ENCODE assay signal across 8 cellular contexts in the genomic region with DNA sequence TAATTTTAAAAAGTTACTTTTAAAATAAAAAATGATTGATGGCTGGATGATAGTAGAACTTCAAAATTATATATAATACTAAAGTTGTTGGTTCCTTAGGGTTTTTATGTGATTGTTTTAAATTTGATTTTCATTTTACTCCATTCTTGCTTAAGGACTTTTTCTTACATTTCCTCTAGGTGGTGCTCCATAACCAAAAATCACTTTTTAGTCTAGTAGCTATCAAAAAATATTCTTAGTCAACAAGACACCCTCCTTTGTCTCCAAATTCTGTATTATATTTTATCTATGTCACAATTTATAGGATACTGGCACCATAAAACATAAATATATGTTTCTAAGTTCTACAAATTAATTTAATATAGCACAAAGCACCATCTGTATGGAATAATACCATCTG.
DNase-seq lines count a peak whose midpoint lies in the region; ATAC-seq and TF ChIP-seq lines count a peak whose summit lies in the region.

No MANE protein-coding gene starts in this region.

- intact Hi-C loops in esophagus squamous epithelium (cut with DNase I): no loop called here
- intact Hi-C loops in mucosa of descending colon (cut with DNase I, micrococcal nuclease): no loop called here

- no peak overlapping the region for H3K9ac ChIP-seq in smooth muscle cell (ENCODE audit: low read depth)

- H3K27me3 ChIP-seq in esophagus squamous epithelium (no peaks in the 10 kb centered on the region), smooth muscle cell (ENCODE audit: low read depth) (no peaks in the 10 kb centered on the region)

- H2AFZ ChIP-seq in smooth muscle cell (ENCODE audit: low read depth): no peak overlapping the region

- H3F3A ChIP-seq in smooth muscle cell (ENCODE audit: low read depth): no peaks in the 10 kb centered on the region

- TF ChIP-seq CTCF in AG09319 (IDR thresholded peaks at IDR 0.05; ENCODE audit: low read depth, low read length) (peak; percentile 40), esophagus squamous epithelium (IDR thresholded peaks at IDR 0.05) (peak in 4 of 6 experiments; percentile 17 to 41 (median 29)), smooth muscle cell (IDR thresholded peaks at IDR 0.05; ENCODE audit: borderline replicate concordance, insufficient read depth, poor library complexity, severe bottlenecking) (peak; percentile 50), mucosa of descending colon (IDR thresholded peaks at IDR 0.05) (no peak)

- H3K27me3 Mint-ChIP-seq in effector memory CD8-positive, alpha-beta T cell: no peaks in the 10 kb centered on the region

- DNase-seq in AG09319 (ENCODE audit: extremely low read depth, low read depth) (no peak), NCI-H82 (lab: John Stamatoyannopoulos, UW) (peak; percentile 56), esophagus squamous epithelium (lab: John Stamatoyannopoulos, UW) (no peak), smooth muscle cell (lab: John Stamatoyannopoulos, UW; ENCODE audit: unreplicated experiment) (no peak), mucosa of descending colon (no peak)
- no peak for DNase-seq in effector memory CD8-positive, alpha-beta T cell

- H3K36me3 ChIP-seq in esophagus squamous epithelium (no peaks in the 10 kb centered on the region), smooth muscle cell (ENCODE audit: low read depth) (no peaks in the 10 kb centered on the region), mucosa of descending colon (ENCODE audit: low read depth) (no peaks in the 10 kb centered on the region)

- ATAC-seq in GM18868 (IDR thresholded peaks at IDR 0.05; ENCODE audit: unreplicated experiment) (peak; percentile 50), mucosa of descending colon (no peak), GM19324 (IDR thresholded peaks at IDR 0.05; ENCODE audit: low FRiP score, unreplicated experiment) (no peak)
- ATAC-seq in effector memory CD8-positive, alpha-beta T cell (replicated peaks): no peak

- H3K9me3 ChIP-seq in esophagus squamous epithelium (no peaks in the 10 kb centered on the region), smooth muscle cell (replicated peaks; ENCODE audit: low read depth) (no peaks in the 10 kb centered on the region), mucosa of descending colon (no peaks in the 10 kb centered on the region)

- H3K4me3 Mint-ChIP-seq in effector memory CD8-positive, alpha-beta T cell: no peak overlapping the region

- H3K4me2 ChIP-seq in smooth muscle cell: no peak overlapping the region

- H3K27ac Mint-ChIP-seq in effector memory CD8-positive, alpha-beta T cell: no peak overlapping the region

- no peak for TF ChIP-seq POLR2A in esophagus squamous epithelium (IDR thresholded peaks at IDR 0.05)

- H3K4me1 ChIP-seq in esophagus squamous epithelium (no peaks in the 10 kb centered on the region), smooth muscle cell (ENCODE audit: low read depth) (no peaks in the 10 kb centered on the region), mucosa of descending colon (ENCODE audit: low read depth) (no peaks in the 10 kb centered on the region)

- H3K27ac ChIP-seq in esophagus squamous epithelium (no peak overlapping the region), smooth muscle cell (ENCODE audit: low read depth) (no peak overlapping the region)

- H4K20me1 ChIP-seq in smooth muscle cell (ENCODE audit: low read depth): no peaks in the 10 kb centered on the region

- no peaks in the 10 kb centered on the region for H3K79me2 ChIP-seq in smooth muscle cell (ENCODE audit: low read depth)

- no peaks in the 10 kb centered on the region for H3K36me3 Mint-ChIP-seq in effector memory CD8-positive, alpha-beta T cell (ENCODE audit: insufficient read depth)

- H3K4me3 ChIP-seq in esophagus squamous epithelium (no peak overlapping the region), smooth muscle cell (no peak overlapping the region), mucosa of descending colon (no peak overlapping the region)

- H3K9me3 Mint-ChIP-seq in effector memory CD8-positive, alpha-beta T cell: no peaks in the 10 kb centered on the region

- H3K4me1 Mint-ChIP-seq in effector memory CD8-positive, alpha-beta T cell (ENCODE audit: low read depth in 2 of 2): no peaks in the 10 kb centered on the region
